Comparison of ENCODE assay signal across 15 cellular contexts in the genomic region with DNA sequence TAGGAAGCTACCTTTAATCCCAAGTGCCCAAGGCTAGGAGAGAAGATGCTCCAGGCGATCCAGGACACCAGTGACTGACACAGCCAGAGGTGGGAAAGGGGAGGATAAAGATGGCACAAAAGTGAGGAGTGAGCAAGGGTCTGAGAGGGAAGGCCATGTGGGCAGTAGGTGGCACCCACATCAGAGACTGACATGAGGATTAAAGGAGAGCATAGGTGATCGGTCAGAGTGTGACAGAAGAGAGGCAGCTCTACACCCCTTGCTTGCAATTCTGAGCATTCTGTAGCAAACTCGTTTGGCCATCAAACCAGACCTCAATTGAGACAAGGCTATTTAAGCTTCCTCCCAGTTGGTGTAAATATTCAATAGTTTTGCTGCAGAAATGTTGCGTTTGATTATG. TPM values are rescaled to one million over a fixed set of nuclear protein-coding genes. Genes with fewer than 3 reads are reported as not detected.
DNase-seq lines count a peak whose midpoint lies in the region; ATAC-seq, FAIRE-seq and TF ChIP-seq lines count a peak whose summit lies in the region.
"Had no signal": no experiment of that assay in that cellular context is flagged by ENCODE, and none has a peak within 500 bp of the region (broad histone marks: within the 10 kb centered on the region; RNA-seq: fewer than 3 reads in every experiment).

No MANE protein-coding gene starts in this region.

- H3K4me3 Mint-ChIP-seq in WTC11, result no peak overlapping the region

- H4K20me1 ChIP-seq in BLaER1 treated with 17β-estradiol and CSF1 and Interleukin-3, amounts not matched to agents 10 nM and 100 nM, result no peaks in the 10 kb centered on the region

- peak overlapping the region in 5 of 11 experiments; percentile 4 to 56 (median 39); a peak in 6 of 22 replicates for H3K9ac ChIP-seq in BLaER1 treated with 17β-estradiol and CSF1 and Interleukin-3, amounts not matched to agents 10 nM and 100 nM
- H3K9ac ChIP-seq in kidney (ENCODE audit: low read length in 2 of 2), result no peak overlapping the region

- H3K9me3 ChIP-seq in BLaER1 treated with 17β-estradiol and CSF1 and Interleukin-3, amounts not matched to agents 10 nM and 100 nM (replicated peaks in 1 of 11), result no peaks in the 10 kb centered on the region
- H3K9me3 ChIP-seq in kidney (ENCODE audit: control insufficient read depth in 1 of 2, low read length in 2 of 2), result no peaks in the 10 kb centered on the region
- H3K9me3 ChIP-seq in ascending aorta, result no peaks in the 10 kb centered on the region

- H3K9me3 Mint-ChIP-seq in WTC11, result no peaks in the 10 kb centered on the region

- no peak overlapping the region for H3K4me3 ChIP-seq in BLaER1 treated with 17β-estradiol and CSF1 and Interleukin-3, amounts not matched to agents 10 nM and 100 nM
- H3K4me3 ChIP-seq in GM12865 (ENCODE audit: low read depth, low read length) (peak overlapping the region; percentile 99), kidney (ENCODE audit: low read length in 2 of 2) (no peak overlapping the region), ascending aorta (no peak overlapping the region)

- no peak for ATAC-seq in WTC11
- ATAC-seq in HG03571 (IDR thresholded peaks at IDR 0.05; ENCODE audit: unreplicated experiment), result no peak

- CTCF ChIA-PET in WTC11 (lab: Charles Lee), result interaction anchor here (1.3 to 5.5 kb wide), 4 partner anchors 10 to 94 kb away, joined by 3 to 25 read pairs (median 8); no protein-coding TSS in a partner anchor

- intact Hi-C loops in kidney (cut with DNase I) (no loop called here), ascending aorta (cut with DNase I) (no loop called here)

- H3K4me1 Mint-ChIP-seq in WTC11, result peaks cover 8% of the 10 kb centered on the region

- H3K36me3 Mint-ChIP-seq in WTC11, result no peaks in the 10 kb centered on the region

- H3K27ac ChIP-seq in BLaER1 treated with 17β-estradiol and CSF1 and Interleukin-3, amounts not matched to agents 10 nM and 100 nM, result peak overlapping the region in 7 of 11 experiments; percentile 29 to 71 (median 58); a peak in 11 of 22 replicates
- no peak overlapping the region for H3K27ac ChIP-seq in kidney (ENCODE audit: low read depth in 2 of 2, low read length in 2 of 2)
- no peak overlapping the region for H3K27ac ChIP-seq in ascending aorta
- H3K27ac ChIP-seq: epithelial cell of prostate had no signal

- TF ChIP-seq CTCF in GM12865 (IDR thresholded peaks at IDR 0.05; ENCODE audit: insufficient read depth, low read depth, low read length, missing control alignments) (no peak), WTC11 (IDR thresholded peaks at IDR 0.05) (no peak), kidney (IDR thresholded peaks at IDR 0.05; ENCODE audit: borderline replicate concordance, extremely low read depth, insufficient read depth) (no peak), ascending aorta (IDR thresholded peaks at IDR 0.05) (no peak)

- no peaks in the 10 kb centered on the region for H3K27me3 ChIP-seq in BLaER1 treated with 17β-estradiol and CSF1 and Interleukin-3, amounts not matched to agents 10 nM and 100 nM
- no peaks in the 10 kb centered on the region for H3K27me3 ChIP-seq in ascending aorta

- peaks cover 55 to 83% (median 70%) of the 10 kb centered on the region in 10 experiments for H3K4me1 ChIP-seq in BLaER1 treated with 17β-estradiol and CSF1 and Interleukin-3, amounts not matched to agents 10 nM and 100 nM
- H3K4me1 ChIP-seq in kidney (ENCODE audit: control insufficient read depth in 1 of 2, insufficient read depth in 1 of 2, low read depth in 1 of 2, low read length in 2 of 2), result no peaks in the 10 kb centered on the region
- H3K4me1 ChIP-seq in ascending aorta, result no peaks in the 10 kb centered on the region

- POLR2A ChIA-PET in WTC11 (lab: Charles Lee), result no interaction called here

- DNase-seq in GM12865 (ENCODE audit: low read depth) (peak; percentile 67), WTC11 (ENCODE audit: low spot score) (peak; percentile 2), kidney (peak; percentile 4), GM03348 (ENCODE audit: low spot score) (no peak), NOMO-1 (lab: John Stamatoyannopoulos, UW; ENCODE audit: unreplicated experiment in 2 of 2) (no peak), ascending aorta (ENCODE audit: low spot score in 2 of 2) (no peak)
- DNase-seq: glutamatergic neuron, KBM-7, NCI-H1930, SHP77 treated with DMSO at 0.1 percent for 48 hours had no signal

- H3K4me2 ChIP-seq in BLaER1 treated with 17β-estradiol and CSF1 and Interleukin-3, amounts not matched to agents 10 nM and 100 nM, result peak overlapping the region in 10 of 11 experiments; percentile 54 to 95 (median 82); a peak in 20 of 22 replicates

- H3K36me3 ChIP-seq in BLaER1 treated with 17β-estradiol and CSF1 and Interleukin-3, amounts not matched to agents 10 nM and 100 nM, result peaks cover 0 to 13% (median 0%) of the 10 kb centered on the region in 11 experiments; a peak in 2 of 22 replicates
- H3K36me3 ChIP-seq in kidney (ENCODE audit: control insufficient read depth in 1 of 2, insufficient read depth in 2 of 2, low read length in 2 of 2), result no peaks in the 10 kb centered on the region
- H3K36me3 ChIP-seq in ascending aorta, result peaks cover 25 to 51% of the 10 kb centered on the region in 2 donors

- H3K27me3 Mint-ChIP-seq in WTC11 (ENCODE audit: low read depth), result no peaks in the 10 kb centered on the region

- H3K27ac Mint-ChIP-seq in WTC11, result no peak overlapping the region; the same call in 1 of the 2 replicates

- no peak for FAIRE-seq in kidney (lab: Jason Lieb, UNC)

TF ChIP-seq in WTC11, 78 proteins besides CTCF, POLR2A, EP300 and RAD21:
- TF ChIP-seq HMGA2 (CRISPR knock-in tag; IDR thresholded peaks at IDR 0.05) (no peak), FOXP1 (CRISPR knock-in tag; IDR thresholded peaks at IDR 0.05; ENCODE audit: borderline replicate concordance) (no peak), MXD4 (CRISPR knock-in tag; IDR thresholded peaks at IDR 0.05; ENCODE audit: borderline replicate concordance) (no peak), TCF7 (CRISPR knock-in tag; IDR thresholded peaks at IDR 0.05; ENCODE audit: low read depth) (no peak), SMAD4 (CRISPR knock-in tag; IDR thresholded peaks at IDR 0.05) (no peak)
- TF ChIP-seq, protein P1, sequence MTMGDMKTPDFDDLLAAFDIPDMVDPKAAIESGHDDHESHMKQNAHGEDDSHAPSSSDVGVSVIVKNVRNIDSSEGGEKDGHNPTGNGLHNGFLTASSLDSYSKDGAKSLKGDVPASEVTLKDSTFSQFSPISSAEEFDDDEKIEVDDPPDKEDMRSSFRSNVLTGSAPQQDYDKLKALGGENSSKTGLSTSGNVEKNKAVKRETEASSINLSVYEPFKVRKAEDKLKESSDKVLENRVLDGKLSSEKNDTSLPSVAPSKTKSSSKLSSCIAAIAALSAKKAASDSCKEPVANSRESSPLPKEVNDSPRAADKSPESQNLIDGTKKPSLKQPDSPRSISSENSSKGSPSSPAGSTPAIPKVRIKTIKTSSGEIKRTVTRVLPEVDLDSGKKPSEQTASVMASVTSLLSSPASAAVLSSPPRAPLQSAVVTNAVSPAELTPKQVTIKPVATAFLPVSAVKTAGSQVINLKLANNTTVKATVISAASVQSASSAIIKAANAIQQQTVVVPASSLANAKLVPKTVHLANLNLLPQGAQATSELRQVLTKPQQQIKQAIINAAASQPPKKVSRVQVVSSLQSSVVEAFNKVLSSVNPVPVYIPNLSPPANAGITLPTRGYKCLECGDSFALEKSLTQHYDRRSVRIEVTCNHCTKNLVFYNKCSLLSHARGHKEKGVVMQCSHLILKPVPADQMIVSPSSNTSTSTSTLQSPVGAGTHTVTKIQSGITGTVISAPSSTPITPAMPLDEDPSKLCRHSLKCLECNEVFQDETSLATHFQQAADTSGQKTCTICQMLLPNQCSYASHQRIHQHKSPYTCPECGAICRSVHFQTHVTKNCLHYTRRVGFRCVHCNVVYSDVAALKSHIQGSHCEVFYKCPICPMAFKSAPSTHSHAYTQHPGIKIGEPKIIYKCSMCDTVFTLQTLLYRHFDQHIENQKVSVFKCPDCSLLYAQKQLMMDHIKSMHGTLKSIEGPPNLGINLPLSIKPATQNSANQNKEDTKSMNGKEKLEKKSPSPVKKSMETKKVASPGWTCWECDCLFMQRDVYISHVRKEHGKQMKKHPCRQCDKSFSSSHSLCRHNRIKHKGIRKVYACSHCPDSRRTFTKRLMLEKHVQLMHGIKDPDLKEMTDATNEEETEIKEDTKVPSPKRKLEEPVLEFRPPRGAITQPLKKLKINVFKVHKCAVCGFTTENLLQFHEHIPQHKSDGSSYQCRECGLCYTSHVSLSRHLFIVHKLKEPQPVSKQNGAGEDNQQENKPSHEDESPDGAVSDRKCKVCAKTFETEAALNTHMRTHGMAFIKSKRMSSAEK (CRISPR knock-in tag; IDR thresholded peaks at IDR 0.05; ENCODE audit: borderline replicate concordance), result no peak
- TF ChIP-seq, protein P2, sequence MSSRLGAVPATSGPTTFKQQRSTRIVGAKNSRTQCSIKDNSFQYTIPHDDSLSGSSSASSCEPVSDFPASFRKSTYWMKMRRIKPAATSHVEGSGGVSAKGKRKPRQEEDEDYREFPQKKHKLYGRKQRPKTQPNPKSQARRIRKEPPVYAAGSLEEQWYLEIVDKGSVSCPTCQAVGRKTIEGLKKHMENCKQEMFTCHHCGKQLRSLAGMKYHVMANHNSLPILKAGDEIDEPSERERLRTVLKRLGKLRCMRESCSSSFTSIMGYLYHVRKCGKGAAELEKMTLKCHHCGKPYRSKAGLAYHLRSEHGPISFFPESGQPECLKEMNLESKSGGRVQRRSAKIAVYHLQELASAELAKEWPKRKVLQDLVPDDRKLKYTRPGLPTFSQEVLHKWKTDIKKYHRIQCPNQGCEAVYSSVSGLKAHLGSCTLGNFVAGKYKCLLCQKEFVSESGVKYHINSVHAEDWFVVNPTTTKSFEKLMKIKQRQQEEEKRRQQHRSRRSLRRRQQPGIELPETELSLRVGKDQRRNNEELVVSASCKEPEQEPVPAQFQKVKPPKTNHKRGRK (CRISPR knock-in tag; IDR thresholded peaks at IDR 0.05; ENCODE audit: borderline replicate concordance), result no peak

RNA-seq across cellular contexts. Expression of a gene that starts 0.7 kb away (rescaled TPM):
- total RNA-seq in WTC11 (2021) (0.23 to 0.34 TPM (median 0.28 TPM) in 3 replicates), kidney (6.6 TPM), ascending aorta (not detected)
- not detected for polyA plus RNA-seq in kidney (ENCODE audit: insufficient read depth, low read depth, low replicate concordance)
- total RNA-seq: cerebellum, myocyte had no signal

RNA-seq across cellular contexts. Expression of a gene that starts 7.8 kb away (rescaled TPM):
- total RNA-seq in WTC11 (2021), result 0.98 to 1.3 TPM (median 1.1 TPM) in 3 replicates
- total RNA-seq in kidney, result 44.7 TPM
- 34.5 TPM for polyA plus RNA-seq in kidney (ENCODE audit: insufficient read depth, low read depth, low replicate concordance)
- 16.8 TPM for total RNA-seq in ascending aorta

RNA-seq across cellular contexts. Expression of a gene that starts 26.4 kb away (rescaled TPM):
- total RNA-seq in WTC11 (2021) (12.8 to 14.3 TPM (median 13.8 TPM) in 3 replicates), kidney (13.2 TPM), ascending aorta (17.1 TPM)
- 4.9 TPM for polyA plus RNA-seq in kidney (ENCODE audit: insufficient read depth, low read depth, low replicate concordance)

RNA-seq across cellular contexts. Expression of a gene that starts 49.0 kb away (rescaled TPM):
- 285 to 290 TPM (median 288 TPM) in 3 replicates for total RNA-seq in WTC11 (2021)
- 132 TPM for total RNA-seq in kidney
- 268 TPM for polyA plus RNA-seq in kidney (ENCODE audit: insufficient read depth, low read depth, low replicate concordance)
- 112 TPM for total RNA-seq in ascending aorta

RNA-seq across cellular contexts. Expression of a gene that starts 49.9 kb away (rescaled TPM):
- 131 to 141 TPM (median 133 TPM) in 3 replicates for total RNA-seq in WTC11 (2021)
- total RNA-seq in kidney, result 23.4 TPM
- polyA plus RNA-seq in kidney (ENCODE audit: insufficient read depth, low read depth, low replicate concordance), result 4.5 TPM
- 11.7 TPM for total RNA-seq in ascending aorta

Comparison
In these comparisons a context has a peak if more than half of its experiments do, and no peak if none do; other contexts are left out.
1. H3K27ac ChIP-seq: peak in BLaER1 treated with 17β-estradiol and CSF1 and Interleukin-3, amounts not matched to agents 10 nM and 100 nM (7 of 11); none in kidney (0 of 2) and ascending aorta (0 of 2).
2. DNase-seq: peak in GM12865 (single experiment), WTC11 (single experiment) and kidney (single experiment); none in GM03348 (single experiment), NOMO-1 (0 of 2) and ascending aorta (0 of 2).